In genomic region chr4:107719927-107720722, GRCh38 we compare ENCODE assay signal across 1 cellular context.
TF ChIP-seq lines count a peak whose summit lies in the region.

TSS of gene PAPSS1 (minus strand) at chr4:107720234. CDS start at chr4:107720179, 55 bp downstream.

TF ChIP-seq in HepG2, 621 proteins besides CTCF, POLR2A, EP300 and RAD21 (continued from another document and continues in another):
- TF ChIP-seq NFAT5 (CRISPR knock-in tag; IDR thresholded peaks at IDR 0.05) (no peak), AGO1 (IDR thresholded peaks at IDR 0.05; ENCODE audit: low read depth, low read length, poor library complexity, severe bottlenecking) (no peak), GATA4 (IDR thresholded peaks at IDR 0.05; ENCODE audit: borderline replicate concordance, low read depth) (no peak; the same call in 1 of the 2 replicates), NR2C2 (CRISPR knock-in tag; IDR thresholded peaks at IDR 0.05; ENCODE audit: borderline replicate concordance) (peak; percentile 98), BCLAF1 (IDR thresholded peaks at IDR 0.05) (no peak), ETV6 (CRISPR knock-in tag; conservative IDR thresholded peaks at IDR 0.05) (no peak), HMGXB3 (CRISPR knock-in tag; IDR thresholded peaks at IDR 0.05; ENCODE audit: borderline replicate concordance) (peak; percentile 19; the same call in 1 of the 2 replicates), NFRKB (IDR thresholded peaks at IDR 0.05) (no peak), PPARG (CRISPR knock-in tag; conservative IDR thresholded peaks at IDR 0.05) (no peak), BRD4 (CRISPR knock-in tag; IDR thresholded peaks at IDR 0.05) (no peak), PTBP1 (IDR thresholded peaks at IDR 0.05; ENCODE audit: low read depth, low read length, poor library complexity, severe bottlenecking) (no peak), ZNF780A (CRISPR knock-in tag; IDR thresholded peaks at IDR 0.05) (no peak), ZNF44 (CRISPR knock-in tag; IDR thresholded peaks at IDR 0.05) (no peak), ZNF260 (CRISPR knock-in tag; IDR thresholded peaks at IDR 0.05; ENCODE audit: borderline replicate concordance, low read depth) (no peak), CENPT (CRISPR knock-in tag; IDR thresholded peaks at IDR 0.05; ENCODE audit: low read depth) (no peak), SP4 (CRISPR knock-in tag; IDR thresholded peaks at IDR 0.05) (peak; percentile 93), CC2D1A (CRISPR knock-in tag; IDR thresholded peaks at IDR 0.05) (no peak), ZNF704 (CRISPR knock-in tag; IDR thresholded peaks at IDR 0.05; ENCODE audit: borderline replicate concordance) (no peak; the same call in 1 of the 2 replicates), ZNF775 (CRISPR knock-in tag; IDR thresholded peaks at IDR 0.05; ENCODE audit: borderline replicate concordance) (no peak), PCBP1 (IDR thresholded peaks at IDR 0.05; ENCODE audit: borderline replicate concordance, low read depth, low read length) (no peak), RAD51 (IDR thresholded peaks at IDR 0.05; ENCODE audit: borderline replicate concordance) (no peak), CBX5 (CRISPR knock-in tag; IDR thresholded peaks at IDR 0.05; ENCODE audit: borderline replicate concordance) (no peak), ZNF362 (CRISPR knock-in tag; IDR thresholded peaks at IDR 0.05; ENCODE audit: borderline replicate concordance) (no peak), MIXL1 (CRISPR knock-in tag; IDR thresholded peaks at IDR 0.05) (no peak; the same call in 1 of the 2 replicates), HIVEP1 (CRISPR knock-in tag; IDR thresholded peaks at IDR 0.05) (peak; percentile 52), PATZ1 (CRISPR knock-in tag; IDR thresholded peaks at IDR 0.05) (no peak; the same call in 1 of the 2 replicates), SUZ12 (IDR thresholded peaks at IDR 0.05; ENCODE audit: low read depth, low read length) (no peak), CENPBD1 (CRISPR knock-in tag; IDR thresholded peaks at IDR 0.05; ENCODE audit: borderline replicate concordance, low read depth) (no peak), NR3C1 (CRISPR knock-in tag; IDR thresholded peaks at IDR 0.05) (no peak), SMAD1 (CRISPR knock-in tag; IDR thresholded peaks at IDR 0.05; ENCODE audit: borderline replicate concordance, low read depth) (no peak)
- TF ChIP-seq, protein P1, sequence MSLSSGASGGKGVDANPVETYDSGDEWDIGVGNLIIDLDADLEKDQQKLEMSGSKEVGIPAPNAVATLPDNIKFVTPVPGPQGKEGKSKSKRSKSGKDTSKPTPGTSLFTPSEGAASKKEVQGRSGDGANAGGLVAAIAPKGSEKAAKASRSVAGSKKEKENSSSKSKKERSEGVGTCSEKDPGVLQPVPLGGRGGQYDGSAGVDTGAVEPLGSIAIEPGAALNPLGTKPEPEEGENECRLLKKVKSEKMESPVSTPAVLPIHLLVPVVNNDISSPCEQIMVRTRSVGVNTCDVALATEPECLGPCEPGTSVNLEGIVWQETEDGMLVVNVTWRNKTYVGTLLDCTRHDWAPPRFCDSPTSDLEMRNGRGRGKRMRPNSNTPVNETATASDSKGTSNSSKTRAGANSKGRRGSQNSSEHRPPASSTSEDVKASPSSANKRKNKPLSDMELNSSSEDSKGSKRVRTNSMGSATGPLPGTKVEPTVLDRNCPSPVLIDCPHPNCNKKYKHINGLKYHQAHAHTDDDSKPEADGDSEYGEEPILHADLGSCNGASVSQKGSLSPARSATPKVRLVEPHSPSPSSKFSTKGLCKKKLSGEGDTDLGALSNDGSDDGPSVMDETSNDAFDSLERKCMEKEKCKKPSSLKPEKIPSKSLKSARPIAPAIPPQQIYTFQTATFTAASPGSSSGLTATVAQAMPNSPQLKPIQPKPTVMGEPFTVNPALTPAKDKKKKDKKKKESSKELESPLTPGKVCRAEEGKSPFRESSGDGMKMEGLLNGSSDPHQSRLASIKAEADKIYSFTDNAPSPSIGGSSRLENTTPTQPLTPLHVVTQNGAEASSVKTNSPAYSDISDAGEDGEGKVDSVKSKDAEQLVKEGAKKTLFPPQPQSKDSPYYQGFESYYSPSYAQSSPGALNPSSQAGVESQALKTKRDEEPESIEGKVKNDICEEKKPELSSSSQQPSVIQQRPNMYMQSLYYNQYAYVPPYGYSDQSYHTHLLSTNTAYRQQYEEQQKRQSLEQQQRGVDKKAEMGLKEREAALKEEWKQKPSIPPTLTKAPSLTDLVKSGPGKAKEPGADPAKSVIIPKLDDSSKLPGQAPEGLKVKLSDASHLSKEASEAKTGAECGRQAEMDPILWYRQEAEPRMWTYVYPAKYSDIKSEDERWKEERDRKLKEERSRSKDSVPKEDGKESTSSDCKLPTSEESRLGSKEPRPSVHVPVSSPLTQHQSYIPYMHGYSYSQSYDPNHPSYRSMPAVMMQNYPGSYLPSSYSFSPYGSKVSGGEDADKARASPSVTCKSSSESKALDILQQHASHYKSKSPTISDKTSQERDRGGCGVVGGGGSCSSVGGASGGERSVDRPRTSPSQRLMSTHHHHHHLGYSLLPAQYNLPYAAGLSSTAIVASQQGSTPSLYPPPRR (CRISPR knock-in tag; IDR thresholded peaks at IDR 0.05; ENCODE audit: borderline replicate concordance) = peak; percentile 42; the same call in 1 of the 2 replicates
- TF ChIP-seq, protein P2, sequence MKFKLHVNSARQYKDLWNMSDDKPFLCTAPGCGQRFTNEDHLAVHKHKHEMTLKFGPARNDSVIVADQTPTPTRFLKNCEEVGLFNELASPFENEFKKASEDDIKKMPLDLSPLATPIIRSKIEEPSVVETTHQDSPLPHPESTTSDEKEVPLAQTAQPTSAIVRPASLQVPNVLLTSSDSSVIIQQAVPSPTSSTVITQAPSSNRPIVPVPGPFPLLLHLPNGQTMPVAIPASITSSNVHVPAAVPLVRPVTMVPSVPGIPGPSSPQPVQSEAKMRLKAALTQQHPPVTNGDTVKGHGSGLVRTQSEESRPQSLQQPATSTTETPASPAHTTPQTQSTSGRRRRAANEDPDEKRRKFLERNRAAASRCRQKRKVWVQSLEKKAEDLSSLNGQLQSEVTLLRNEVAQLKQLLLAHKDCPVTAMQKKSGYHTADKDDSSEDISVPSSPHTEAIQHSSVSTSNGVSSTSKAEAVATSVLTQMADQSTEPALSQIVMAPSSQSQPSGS (CRISPR knock-in tag; IDR thresholded peaks at IDR 0.05) = 0 out of 2 replicates have a peak, but pooled peaks have one; percentile 32
